Comparison of ENCODE assay signal across 14 cellular contexts in the genomic region with DNA sequence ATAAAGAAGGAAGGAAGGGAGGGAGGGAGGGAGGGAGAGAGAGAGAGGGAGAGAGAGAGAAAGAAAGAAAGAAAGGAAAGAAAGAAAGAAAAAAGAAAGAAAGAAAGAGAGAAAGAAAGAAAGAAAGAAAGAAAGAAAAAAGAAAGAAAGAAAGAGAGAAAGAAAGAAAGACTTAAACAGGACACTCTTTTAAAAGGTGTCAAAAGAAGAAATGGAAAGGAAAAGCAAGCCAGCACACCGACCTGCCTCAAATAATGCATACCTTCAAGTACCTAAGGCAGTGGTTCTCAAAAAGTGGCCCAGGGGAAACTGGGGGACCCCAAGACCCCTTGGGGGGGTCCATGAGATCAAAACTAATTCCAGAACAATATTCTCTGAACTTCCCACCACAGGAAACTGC. TPM values are rescaled to one million over a fixed set of nuclear protein-coding genes. Genes with fewer than 3 reads are reported as not detected.
DNase-seq lines count a peak whose midpoint lies in the region; ATAC-seq, FAIRE-seq and TF ChIP-seq lines count a peak whose summit lies in the region.
"Not testable (repeated sequence)": the region's sequence is repeated elsewhere in the genome, so short reads cannot be mapped to it uniquely, and the experiment has no call there.
"Had no signal": no experiment of that assay in that cellular context is flagged by ENCODE, and none has a peak within 500 bp of the region (broad histone marks: within the 10 kb centered on the region; RNA-seq: fewer than 3 reads in every experiment).

No MANE protein-coding gene starts in this region.

- BruUV-seq in K562 (replicated peaks; lab: Mats Ljungman, UMichigan) = not testable (repeated sequence)

- POLR2A ChIA-PET in K562 (lab: Yijun Ruan, JAX) = interaction anchor here (2.6 kb wide), 1 partner anchor 145 kb away, joined by 9 read pairs; no protein-coding TSS in a partner anchor

- 0% methylated on average over 1 of the region's 1 CpG for WGBS in K562 (ENCODE audit: insufficient coverage, low coverage, missing lambda C conversion rate)
- WGBS in esophagus muscularis mucosa = 11% methylated on average over 1 of the region's 1 CpG

- CTCF ChIA-PET in K562 (lab: Yijun Ruan, JAX; ENCODE audit: low intra/inter-chr PET ratio) = not testable (repeated sequence)

- not testable (repeated sequence) for H3K27ac ChIP-seq in BLaER1 treated with 17β-estradiol and CSF1 and Interleukin-3, amounts not matched to agents 10 nM and 100 nM; WERI-Rb-1; K562 (ENCODE audit: extremely low read depth, low read depth, low read length); esophagus muscularis mucosa (replicated peaks in 1 of 4)

- ATAC-seq in K562 = not testable (repeated sequence)

- H3K4me1 ChIP-seq in BLaER1 treated with 17β-estradiol and CSF1 and Interleukin-3, amounts not matched to agents 10 nM and 100 nM = peaks cover 26 to 70% (median 41%) of the 10 kb centered on the region in 10 experiments
- not testable (repeated sequence) for H3K4me1 ChIP-seq in K562 (replicated peaks in 1 of 2; ENCODE audit: control insufficient read depth in 2 of 2, insufficient read depth in 2 of 2, low read length in 2 of 2); esophagus muscularis mucosa

- intact Hi-C loops in K562 (cut with micrococcal nuclease) = loop anchor here (10.0 kb wide), 2 partner anchors 414 to 634 kb away; a partner anchor contains a TSS
- intact Hi-C loops in esophagus muscularis mucosa (cut with DNase I) = not testable (repeated sequence)

- not testable (repeated sequence) for H3K36me3 ChIP-seq in BLaER1 treated with 17β-estradiol and CSF1 and Interleukin-3, amounts not matched to agents 10 nM and 100 nM; H7 (replicated peaks; ENCODE audit: control insufficient read depth, insufficient read depth, low read length); WERI-Rb-1; K562 (ENCODE audit: control insufficient read depth, insufficient read depth, low read length); esophagus muscularis mucosa

- H3K79me2 ChIP-seq in K562 (ENCODE audit: control insufficient read depth, insufficient read depth, low read length) = not testable (repeated sequence)

- not testable (repeated sequence) for H3K9me1 ChIP-seq in K562 (ENCODE audit: control insufficient read depth, insufficient read depth, low read length)

- not testable (repeated sequence) for TF ChIP-seq EP300 in K562 (IDR thresholded peaks at IDR 0.05; ENCODE audit: low read length); esophagus muscularis mucosa (IDR thresholded peaks at IDR 0.05)

- FAIRE-seq in K562 (lab: Jason Lieb, UNC) = not testable (repeated sequence)

- DNase-seq in H7 = peak; percentile 4
- peak; percentile 5 for DNase-seq in WERI-Rb-1
- DNase-seq in K562 (ENCODE audit: extremely low read depth in 1 of 4, low spot score in 3 of 4) = not testable (repeated sequence)
- peak; percentile 22 for DNase-seq in ecto neural progenitor cell (ENCODE audit: low spot score)
- peak; percentile 45 for DNase-seq in esophagus muscularis mucosa (ENCODE audit: extremely low spot score)

- peak overlapping the region in 2 of 11 experiments; percentile 14 to 38; a peak in 2 of 22 replicates for H3K9ac ChIP-seq in BLaER1 treated with 17β-estradiol and CSF1 and Interleukin-3, amounts not matched to agents 10 nM and 100 nM
- H3K9ac ChIP-seq in K562 (ENCODE audit: insufficient read depth in 1 of 2, low read depth in 2 of 2, low read length in 2 of 2) = not testable (repeated sequence)

- in situ Hi-C loops in K562 (cut with MboI) = loop anchor here (5.0 to 10.0 kb wide), 2 partner anchors 157 to 404 kb away; no protein-coding TSS in a partner anchor

- peak overlapping the region in 10 of 11 experiments; percentile 3 to 58 (median 42); a peak in 16 of 22 replicates for H3K4me2 ChIP-seq in BLaER1 treated with 17β-estradiol and CSF1 and Interleukin-3, amounts not matched to agents 10 nM and 100 nM
- not testable (repeated sequence) for H3K4me2 ChIP-seq in K562 (ENCODE audit: insufficient read depth, low read length)

- not testable (repeated sequence) for TF ChIP-seq CTCF in WERI-Rb-1 (IDR thresholded peaks at IDR 0.05; ENCODE audit: low read depth, low read length); K562 (IDR thresholded peaks at IDR 0.05 in 2 of 3, conservative IDR thresholded peaks at IDR 0.05 in 1 of 3; ENCODE audit: insufficient read depth in 2 of 3, low read depth in 1 of 3, low read length in 3 of 3); esophagus muscularis mucosa (IDR thresholded peaks at IDR 0.05)

- peaks cover 0 to 15% (median 0%) of the 10 kb centered on the region in 11 experiments; a peak in 4 of 22 replicates for H3K27me3 ChIP-seq in BLaER1 treated with 17β-estradiol and CSF1 and Interleukin-3, amounts not matched to agents 10 nM and 100 nM
- H3K27me3 ChIP-seq in H7 (ENCODE audit: control insufficient read depth, insufficient read depth, low read length) = not testable (repeated sequence)
- H3K27me3 ChIP-seq in WERI-Rb-1 (ENCODE audit: insufficient read depth, low read depth, severe bottlenecking) = peaks cover 80% of the 10 kb centered on the region
- H3K27me3 ChIP-seq in K562 (ENCODE audit: control insufficient read depth in 2 of 2, insufficient read depth in 2 of 2, low read length in 2 of 2) = peaks cover 3 to 15% of the 10 kb centered on the region in 2 experiments; a peak in 3 of 5 replicates
- H3K27me3 ChIP-seq in esophagus muscularis mucosa = peaks cover 0 to 75% (median 4%) of the 10 kb centered on the region in 4 donors

- not testable (repeated sequence) for H3K4me3 ChIP-seq in BLaER1 treated with 17β-estradiol and CSF1 and Interleukin-3, amounts not matched to agents 10 nM and 100 nM; H7 (ENCODE audit: insufficient read depth, low read depth, low read length); WERI-Rb-1 (ENCODE audit: low read depth, low read length); K562; esophagus muscularis mucosa

- not testable (repeated sequence) for TF ChIP-seq RAD21 in K562 (CRISPR knock-in tag; conservative IDR thresholded peaks at IDR 0.05 in 1 of 2, IDR thresholded peaks at IDR 0.05 in 1 of 2)

- H4K20me1 ChIP-seq in BLaER1 treated with 17β-estradiol and CSF1 and Interleukin-3, amounts not matched to agents 10 nM and 100 nM; K562 (replicated peaks; ENCODE audit: control insufficient read depth, insufficient read depth, low read length): not testable (repeated sequence)

- not testable (repeated sequence) for TF ChIP-seq POLR2A in K562 (conservative IDR thresholded peaks at IDR 0.05); esophagus muscularis mucosa (IDR thresholded peaks at IDR 0.05; ENCODE audit: low read depth)

- 0 out of 2 replicates have a peak overlapping the region, but pooled peaks have one; percentile 44 for H2AFZ ChIP-seq in K562 (ENCODE audit: low read depth, low read length)

- not testable (repeated sequence) for H3K9me3 ChIP-seq in BLaER1 treated with 17β-estradiol and CSF1 and Interleukin-3, amounts not matched to agents 10 nM and 100 nM (replicated peaks in 1 of 11); WERI-Rb-1 (ENCODE audit: severe bottlenecking); K562 (replicated peaks; ENCODE audit: control insufficient read depth, insufficient read depth, low read depth, low read length); esophagus muscularis mucosa

RNA-seq across cellular contexts. Expression of a gene that starts 1.9 kb away (rescaled TPM):
- total RNA-seq in H7 (2014; rRNA removed; shearing (Covaris generic)) = not detected in 2 replicates
- total RNA-seq in K562 (2011; cell fraction: chromatin; rRNA removed; ENCODE audit: low replicate concordance) = 0.23 and 0.37 TPM in 2 replicates
- not detected in 2 replicates for total RNA-seq in K562 (2011; cell fraction: nucleolus; rRNA removed)
- not detected in 2 replicates for total RNA-seq in K562 (2011; cell fraction: nucleoplasm; rRNA removed)
- total RNA-seq in K562 (2014; rRNA removed) (not detected in 2 replicates), K562 (2014; rRNA removed; fragmentation: Illumina TruSeq; extraction: Trizol) (not detected in 2 replicates), K562 (2015; rRNA removed; fragmentation: Illumina TruSeq; extraction: Trizol) (not detected in 2 replicates), K562 (2021) (0.13 and 0.22 TPM in 2 replicates), esophagus muscularis mucosa (not detected)
- polyA plus RNA-seq in K562 (2011; rRNA removed) (0.06 and 0.08 TPM in 2 replicates), K562 (2014; fragmentation: Illumina TruSeq; extraction: Trizol) (0.07 TPM in 1 of 2 replicates, not detected in the other), K562 (2014; fragmentation: Nextera tagmentation; extraction: Ambion mirVana) (under 1 TPM in 1 of 2 experiments, not detected in 1; 0.11 TPM), K562 (2014; rRNA removed) (not detected in 2 replicates)
- 0.12 and 0.16 TPM in 2 replicates for polyA plus RNA-seq in K562 (2011; cell fraction: cytosol; rRNA removed)
- 0.22 and 0.55 TPM in 2 replicates for polyA plus RNA-seq in K562 (2011; cell fraction: nucleus; rRNA removed)
- 0.04 and 0.65 TPM in 2 replicates for polyA plus RNA-seq in K562 (2012)
- polyA minus RNA-seq in K562 (2011; rRNA and poly(A)+ RNA removed) = not detected in 2 replicates
- not detected in 2 replicates for polyA minus RNA-seq in K562 (2011; cell fraction: cytosol; rRNA and poly(A)+ RNA removed)
- 0.11 and 0.27 TPM in 2 replicates for polyA minus RNA-seq in K562 (2011; cell fraction: nucleus; rRNA and poly(A)+ RNA removed)
- total RNA-seq: Caco-2; CD8-positive, alpha-beta T cell; GM23338; H4; HFFc6 had no signal
- polyA plus RNA-seq: A549, GM23338 had no signal

RNA-seq across cellular contexts. Expression of a gene that starts 7.1 kb away (rescaled TPM):
- not detected in 2 replicates for total RNA-seq in H7 (2014; rRNA removed; shearing (Covaris generic))
- total RNA-seq in K562 (2011; cell fraction: chromatin; rRNA removed; ENCODE audit: low replicate concordance) = not detected in 2 replicates
- total RNA-seq in K562 (2011; cell fraction: nucleolus; rRNA removed) = not detected in 2 replicates
- not detected in 2 replicates for total RNA-seq in K562 (2011; cell fraction: nucleoplasm; rRNA removed)
- total RNA-seq in K562 (2014; rRNA removed) (not detected in 2 replicates), K562 (2014; rRNA removed; fragmentation: Illumina TruSeq; extraction: Trizol) (not detected in 2 replicates), K562 (2015; rRNA removed; fragmentation: Illumina TruSeq; extraction: Trizol) (not detected in 2 replicates), K562 (2021) (0.34 and 0.80 TPM in 2 replicates), esophagus muscularis mucosa (100 to 1,000 TPM in 2 of 4 donors, 10 to 100 TPM in 2; 61.2 to 845 (median 119) TPM)
- polyA plus RNA-seq in K562 (2011; rRNA removed) (not detected in 2 replicates), K562 (2014; fragmentation: Illumina TruSeq; extraction: Trizol) (not detected in 2 replicates), K562 (2014; fragmentation: Nextera tagmentation; extraction: Ambion mirVana) (not detected), K562 (2014; rRNA removed) (not detected in 2 replicates)
- not detected in 2 replicates for polyA plus RNA-seq in K562 (2011; cell fraction: cytosol; rRNA removed)
- polyA plus RNA-seq in K562 (2011; cell fraction: nucleus; rRNA removed) = not detected in 2 replicates
- polyA plus RNA-seq in K562 (2012) = not detected in 2 replicates
- polyA minus RNA-seq in K562 (2011; rRNA and poly(A)+ RNA removed) = not detected in 2 replicates
- polyA minus RNA-seq in K562 (2011; cell fraction: cytosol; rRNA and poly(A)+ RNA removed) = not detected in 2 replicates
- not detected in 2 replicates for polyA minus RNA-seq in K562 (2011; cell fraction: nucleus; rRNA and poly(A)+ RNA removed)
- total RNA-seq: Caco-2; CD4-positive, CD25-positive, alpha-beta regulatory T cell; GM23338; H4; HFFc6 had no signal
- polyA plus RNA-seq: GM23338 had no signal

RNA-seq across cellular contexts. Expression of a gene that starts 24.9 kb away (rescaled TPM):
- total RNA-seq in H7 (2014; rRNA removed; shearing (Covaris generic)) = not detected in 2 replicates
- not detected in 2 replicates for total RNA-seq in K562 (2011; cell fraction: chromatin; rRNA removed; ENCODE audit: low replicate concordance)
- total RNA-seq in K562 (2011; cell fraction: nucleolus; rRNA removed) = not detected in 2 replicates
- not detected in 2 replicates for total RNA-seq in K562 (2011; cell fraction: nucleoplasm; rRNA removed)
- total RNA-seq in K562 (2014; rRNA removed) = not detected in 2 replicates
- not detected in 2 replicates for total RNA-seq in K562 (2014; rRNA removed; fragmentation: Illumina TruSeq; extraction: Trizol)
- total RNA-seq in K562 (2015; rRNA removed; fragmentation: Illumina TruSeq; extraction: Trizol) = not detected in 2 replicates
- total RNA-seq in K562 (2021) = not detected in 2 replicates
- not detected in 2 replicates for polyA plus RNA-seq in K562 (2011; rRNA removed)
- polyA plus RNA-seq in K562 (2011; cell fraction: cytosol; rRNA removed) = not detected in 2 replicates
- not detected in 2 replicates for polyA plus RNA-seq in K562 (2011; cell fraction: nucleus; rRNA removed)
- polyA plus RNA-seq in K562 (2012) = not detected in 2 replicates
- polyA plus RNA-seq in K562 (2014; fragmentation: Illumina TruSeq; extraction: Trizol) = not detected in 2 replicates
- not detected for polyA plus RNA-seq in K562 (2014; fragmentation: Nextera tagmentation; extraction: Ambion mirVana)
- polyA plus RNA-seq in K562 (2014; rRNA removed) = not detected in 2 replicates
- polyA minus RNA-seq in K562 (2011; rRNA and poly(A)+ RNA removed) = not detected in 2 replicates
- polyA minus RNA-seq in K562 (2011; cell fraction: cytosol; rRNA and poly(A)+ RNA removed) = not detected in 2 replicates
- polyA minus RNA-seq in K562 (2011; cell fraction: nucleus; rRNA and poly(A)+ RNA removed) = not detected in 2 replicates
- total RNA-seq in esophagus muscularis mucosa = 10 to 100 TPM in 1 of 4 donors, not detected in 3; 33.1 TPM
- total RNA-seq: Caco-2; CD4-positive, CD25-positive, alpha-beta regulatory T cell; CD8-positive, alpha-beta T cell; GM12878; GM23338; H4; HFFc6 had no signal
- polyA plus RNA-seq: A549, GM12878, GM23338 had no signal

RNA-seq across cellular contexts. Expression of a gene that starts 37.8 kb away (rescaled TPM):
- not detected in 2 replicates for total RNA-seq in H7 (2014; rRNA removed; shearing (Covaris generic))
- total RNA-seq in K562 (2011; cell fraction: chromatin; rRNA removed; ENCODE audit: low replicate concordance) = not detected in 2 replicates
- not detected in 2 replicates for total RNA-seq in K562 (2011; cell fraction: nucleolus; rRNA removed)
- total RNA-seq in K562 (2011; cell fraction: nucleoplasm; rRNA removed) = not detected in 2 replicates
- total RNA-seq in K562 (2014; rRNA removed) (not detected in 2 replicates), K562 (2014; rRNA removed; fragmentation: Illumina TruSeq; extraction: Trizol) (not detected in 2 replicates), K562 (2015; rRNA removed; fragmentation: Illumina TruSeq; extraction: Trizol) (not detected in 2 replicates), K562 (2021) (not detected in 2 replicates), esophagus muscularis mucosa (not detected)
- polyA plus RNA-seq in K562 (2011; rRNA removed) (not detected in 2 replicates), K562 (2014; fragmentation: Illumina TruSeq; extraction: Trizol) (not detected in 2 replicates), K562 (2014; fragmentation: Nextera tagmentation; extraction: Ambion mirVana) (not detected), K562 (2014; rRNA removed) (not detected in 2 replicates)
- polyA plus RNA-seq in K562 (2011; cell fraction: cytosol; rRNA removed) = not detected in 2 replicates
- polyA plus RNA-seq in K562 (2011; cell fraction: nucleus; rRNA removed) = not detected in 2 replicates
- polyA plus RNA-seq in K562 (2012) = 0.11 TPM in 1 of 2 replicates, not detected in the other
- not detected in 2 replicates for polyA minus RNA-seq in K562 (2011; rRNA and poly(A)+ RNA removed)
- not detected in 2 replicates for polyA minus RNA-seq in K562 (2011; cell fraction: cytosol; rRNA and poly(A)+ RNA removed)
- polyA minus RNA-seq in K562 (2011; cell fraction: nucleus; rRNA and poly(A)+ RNA removed) = not detected in 2 replicates
- total RNA-seq: Caco-2; CD4-positive, CD25-positive, alpha-beta regulatory T cell; CD8-positive, alpha-beta T cell; GM12878; GM23338; H4; HFFc6 had no signal
- polyA plus RNA-seq: A549; CD4-positive, CD25-positive, alpha-beta regulatory T cell; GM23338 had no signal

RNA-seq across cellular contexts. Expression of a gene that starts 40.3 kb away (rescaled TPM):
- total RNA-seq in H7 (2014; rRNA removed; shearing (Covaris generic)) = not detected in 2 replicates
- total RNA-seq in K562 (2011; cell fraction: chromatin; rRNA removed; ENCODE audit: low replicate concordance) = not detected in 2 replicates
- total RNA-seq in K562 (2011; cell fraction: nucleolus; rRNA removed) = not detected in 2 replicates
- not detected in 2 replicates for total RNA-seq in K562 (2011; cell fraction: nucleoplasm; rRNA removed)
- total RNA-seq in K562 (2014; rRNA removed) (not detected in 2 replicates), K562 (2014; rRNA removed; fragmentation: Illumina TruSeq; extraction: Trizol) (not detected in 2 replicates), K562 (2015; rRNA removed; fragmentation: Illumina TruSeq; extraction: Trizol) (not detected in 2 replicates), K562 (2021) (0.42 and 0.60 TPM in 2 replicates), esophagus muscularis mucosa (100 to 1,000 TPM in 1 of 4 donors, 10 to 100 TPM in 2, 1 to 10 TPM in 1; 9.9 to 155 (median 12.0) TPM)
- polyA plus RNA-seq in K562 (2011; rRNA removed) (not detected in 2 replicates), K562 (2014; fragmentation: Illumina TruSeq; extraction: Trizol) (not detected in 2 replicates), K562 (2014; fragmentation: Nextera tagmentation; extraction: Ambion mirVana) (under 1 TPM in 1 of 2 experiments, not detected in 1; 0.15 TPM), K562 (2014; rRNA removed) (not detected in 2 replicates)
- polyA plus RNA-seq in K562 (2011; cell fraction: cytosol; rRNA removed) = not detected in 2 replicates
- not detected in 2 replicates for polyA plus RNA-seq in K562 (2011; cell fraction: nucleus; rRNA removed)
- not detected in 2 replicates for polyA plus RNA-seq in K562 (2012)
- polyA minus RNA-seq in K562 (2011; rRNA and poly(A)+ RNA removed) = not detected in 2 replicates
- polyA minus RNA-seq in K562 (2011; cell fraction: cytosol; rRNA and poly(A)+ RNA removed) = not detected in 2 replicates
- not detected in 2 replicates for polyA minus RNA-seq in K562 (2011; cell fraction: nucleus; rRNA and poly(A)+ RNA removed)
- total RNA-seq: Caco-2; CD4-positive, CD25-positive, alpha-beta regulatory T cell; GM12878; GM23338; H4; HFFc6 had no signal
- polyA plus RNA-seq: A549, GM23338 had no signal

Comparison
In these comparisons a context has a peak if more than half of its experiments do, and no peak if none do; other contexts are left out.
1. RNA of a gene that starts 7.1 kb away (total RNA-seq): 61.2 to 845 TPM in esophagus muscularis mucosa; not detected in H7 and 0.34 to 0.80 TPM in K562; every median in the first group is over 10 times any median in the second.